Comparison of ENCODE assay signal across 8 cellular contexts in the genomic region with DNA sequence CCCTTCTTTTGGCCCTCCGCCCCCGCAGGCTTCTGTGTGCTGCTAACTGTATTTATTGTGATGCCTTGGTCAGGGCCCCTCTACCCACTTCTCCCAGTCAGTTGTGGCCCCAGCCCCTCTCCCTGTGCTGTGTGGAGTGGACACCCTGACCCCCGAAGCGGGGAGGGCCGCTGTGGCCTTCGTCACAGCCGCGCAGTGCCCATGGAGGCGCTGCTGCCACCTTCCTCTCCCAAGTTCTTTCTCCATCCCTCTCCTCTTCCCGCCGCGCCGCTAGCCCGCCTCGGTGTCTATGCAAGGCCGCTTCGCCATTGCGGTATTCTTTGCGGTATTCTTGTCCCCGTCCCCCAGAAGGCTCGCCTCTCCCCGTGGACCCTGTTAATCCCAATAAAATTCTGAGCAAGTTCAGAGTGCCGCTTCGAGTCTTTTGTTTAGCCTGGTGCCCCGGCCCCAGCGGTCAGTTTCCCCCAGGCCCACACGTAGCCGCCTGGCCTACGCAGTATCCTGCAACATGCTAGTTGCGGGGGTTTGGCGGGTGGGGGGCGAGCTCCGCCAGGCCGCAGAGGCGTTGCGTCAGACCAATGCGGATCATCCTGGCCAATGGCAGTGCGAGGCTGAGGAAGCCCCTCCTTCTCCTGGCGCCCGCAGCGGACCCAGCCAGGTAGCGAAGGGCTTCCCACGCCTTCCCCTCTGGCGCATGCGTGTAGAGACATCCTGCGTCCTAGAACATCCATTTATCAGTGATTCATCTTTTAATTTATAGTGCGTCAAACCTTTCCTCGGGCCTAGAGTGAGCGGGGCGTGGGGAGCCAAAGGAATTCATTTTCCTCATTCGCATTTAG. TPM values are rescaled to one million over a fixed set of nuclear protein-coding genes. Genes with fewer than 3 reads are reported as not detected.
DNase-seq lines count a peak whose midpoint lies in the region; ATAC-seq and TF ChIP-seq lines count a peak whose summit lies in the region.

No MANE protein-coding gene starts in this region.

- TF ChIP-seq CTCF in prostate gland (IDR thresholded peaks at IDR 0.05) (peak in 1 of 4 experiments; percentile 2), upper lobe of right lung (IDR thresholded peaks at IDR 0.05) (no peak)

- H3K27me3 ChIP-seq in prostate gland (replicated peaks; ENCODE audit: insufficient read depth) (no peaks in the 10 kb centered on the region), upper lobe of right lung (no peaks in the 10 kb centered on the region)

- H3K36me3 ChIP-seq in prostate gland (no peaks in the 10 kb centered on the region), upper lobe of right lung (peaks cover 15% of the 10 kb centered on the region)

- ATAC-seq in HG03280 (IDR thresholded peaks at IDR 0.05; ENCODE audit: unreplicated experiment) (peak; percentile 47), upper lobe of right lung (peak; percentile 79)

- peak; percentile 31 for TF ChIP-seq POLR2A in prostate gland (IDR thresholded peaks at IDR 0.05)

- DNase-seq in EH (ENCODE audit: low read depth): peak; percentile 79
- peak; percentile 48 for DNase-seq in SW480 (ENCODE audit: low spot score)
- DNase-seq in anterior cingulate cortex (lab: John Stamatoyannopoulos, UW): peak in 55 of 58 donors; percentile 17 to 85 (median 56)
- peak; percentile 66 for DNase-seq in hepatic stellate cell (ENCODE audit: low spot score)
- DNase-seq in prostate gland (ENCODE audit: low spot score): peak; percentile 81
- peak; percentile 88 for DNase-seq in upper lobe of right lung
- no peak for DNase-seq in NCI-H1694 (lab: John Stamatoyannopoulos, UW)

- H3K4me1 ChIP-seq in prostate gland (replicated peaks) (no peaks in the 10 kb centered on the region), upper lobe of right lung (no peaks in the 10 kb centered on the region)

- intact Hi-C loops in prostate gland (cut with DNase I): no loop called here
- intact Hi-C loops in upper lobe of right lung (cut with DNase I): no loop called here

- H3K4me3 ChIP-seq in prostate gland: peak overlapping the region; percentile 23 to 27
- peak overlapping the region; percentile 40 for H3K4me3 ChIP-seq in upper lobe of right lung

- 15% methylated on average over 41 of the region's 51 CpGs for WGBS in prostate gland

- H3K9me3 ChIP-seq in prostate gland (no peaks in the 10 kb centered on the region), upper lobe of right lung (no peaks in the 10 kb centered on the region)

- H3K27ac ChIP-seq in prostate gland (peak overlapping the region; percentile 88 to 94), upper lobe of right lung (peak overlapping the region; percentile 82)

RNA-seq across cellular contexts. Expression of a gene that starts 5.6 kb away (rescaled TPM):
- total RNA-seq in prostate gland (10 to 100 TPM; 11.5 to 27.9 TPM), upper lobe of right lung (12.6 TPM)

RNA-seq across cellular contexts. Expression of a gene that starts 6.2 kb away (rescaled TPM):
- 100 to 1,000 TPM in 1 of 2 donors, 10 to 100 TPM in 1; 34.3 to 250 TPM for total RNA-seq in prostate gland
- total RNA-seq in upper lobe of right lung: 44.4 TPM

RNA-seq across cellular contexts. Expression of a gene that starts 39.8 kb away (rescaled TPM):
- 1 to 10 TPM; 1.9 to 3.6 TPM for total RNA-seq in prostate gland
- total RNA-seq in upper lobe of right lung: 1.3 TPM
